In the genomic region with DNA sequence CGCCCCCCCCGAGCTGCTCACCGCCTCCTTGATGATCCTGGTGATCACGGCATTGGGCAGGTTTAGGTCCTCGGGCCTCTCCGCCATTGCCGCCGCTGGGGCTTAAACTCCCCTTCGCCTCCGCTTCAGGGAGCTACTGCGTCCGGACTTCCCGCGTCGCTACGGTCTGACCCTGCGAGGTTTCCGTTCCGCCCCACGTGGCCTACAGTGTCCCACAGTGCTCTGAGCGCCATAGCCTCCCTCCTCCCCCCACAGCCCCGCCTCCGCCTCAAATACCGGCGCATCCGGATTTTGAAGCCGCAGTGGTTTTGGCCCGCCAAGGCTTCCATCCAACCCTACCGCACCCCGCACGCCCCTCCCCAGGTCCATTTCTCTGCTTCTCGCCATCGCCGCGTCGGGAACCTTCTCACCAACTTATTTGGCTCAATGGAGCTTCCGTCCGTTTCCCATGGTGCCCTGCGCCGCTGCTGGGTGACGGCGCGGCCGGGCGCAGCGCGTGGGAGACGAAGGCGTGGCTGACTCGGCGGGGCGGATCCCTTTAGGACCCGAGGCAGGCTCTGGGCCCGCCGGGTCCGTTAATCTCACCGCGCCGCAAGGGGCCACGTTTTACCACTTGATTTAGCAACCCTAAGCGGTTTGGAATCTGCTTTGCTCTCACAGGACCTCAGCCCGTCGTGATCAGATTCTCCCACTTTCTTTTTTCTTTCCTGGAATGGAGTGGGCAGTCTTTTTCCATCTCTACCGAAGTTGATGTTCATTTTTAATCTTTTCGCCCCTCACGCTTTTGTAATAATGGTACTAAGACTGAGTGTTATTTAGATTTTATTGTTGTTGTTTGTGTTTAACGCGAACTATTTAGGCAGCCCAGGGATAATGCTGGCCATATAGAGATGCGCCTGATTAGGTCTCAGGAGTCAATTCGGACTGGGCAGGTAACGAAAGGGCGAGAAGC, we compare ENCODE assay signal across 8 cellular contexts. TPM values are rescaled to one million over a fixed set of nuclear protein-coding genes. Genes with fewer than 3 reads are reported as not detected.
DNase-seq lines count a peak whose midpoint lies in the region; ATAC-seq and TF ChIP-seq lines count a peak whose summit lies in the region.

A gene with protein sequence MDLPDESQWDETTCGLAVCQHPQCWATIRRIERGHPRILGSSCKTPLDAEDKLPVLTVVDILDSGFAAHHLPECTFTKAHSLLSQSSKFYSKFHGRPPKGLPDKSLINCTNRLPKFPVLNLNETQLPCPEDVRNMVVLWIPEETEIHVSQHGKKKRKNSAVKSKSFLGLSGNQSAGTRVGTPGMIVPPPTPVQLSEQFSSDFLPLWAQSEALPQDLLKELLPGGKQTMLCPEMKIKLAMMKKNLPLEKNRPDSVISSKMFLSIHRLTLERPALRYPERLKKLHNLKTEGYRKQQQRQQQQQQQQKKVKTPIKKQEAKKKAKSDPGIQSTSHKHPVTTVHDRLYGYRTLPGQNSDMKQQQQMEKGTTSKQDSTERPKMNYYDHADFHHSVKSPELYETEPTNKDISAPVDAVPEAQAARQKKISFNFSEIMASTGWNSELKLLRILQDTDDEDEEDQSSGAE (plus strand): TSS at position 541 of the 952 bp plus-strand sequence. CDS start 2,747 bp downstream, outside the sequence.
A gene with protein sequence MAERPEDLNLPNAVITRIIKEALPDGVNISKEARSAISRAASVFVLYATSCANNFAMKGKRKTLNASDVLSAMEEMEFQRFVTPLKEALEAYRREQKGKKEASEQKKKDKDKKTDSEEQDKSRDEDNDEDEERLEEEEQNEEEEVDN (minus strand): TSS at position 469 of the 952 bp plus-strand sequence. CDS start 382 bp downstream, at position 87.

- no peak for TF ChIP-seq CTCF in choroid plexus epithelial cell (conservative IDR thresholded peaks at IDR 0.05; ENCODE audit: low read depth, low read length)

- peak; percentile 93 for ATAC-seq in HG03432 (IDR thresholded peaks at IDR 0.05; ENCODE audit: unreplicated experiment)

- TF ChIP-seq POLR2A in GM19193 (IDR thresholded peaks at IDR 0.05; ENCODE audit: extremely low read depth, insufficient read depth, insufficient read length), result peak; percentile 78

- DNase-seq in Ammon's horn (ENCODE audit: low spot score) (peak; percentile 96), NCI-H460 (ENCODE audit: extremely low read depth, low read depth) (peak; percentile 94), choroid plexus epithelial cell (ENCODE audit: low read depth) (peak; percentile 98), kidney glomerular epithelial cell (lab: John Stamatoyannopoulos, UW) (peak; percentile 90)
- peak; percentile 92 to 95 for DNase-seq in activated CD4-positive, alpha-beta T cell treated with anti-CD3 and anti-CD28 coated beads for 24 hours (ENCODE audit: low read depth in 2 of 2)
- DNase-seq in stimulated activated CD4-positive, alpha-beta T cell treated with anti-CD3 and anti-CD28 coated beads, Interleukin-15, amount 100 ng/mL, for 48 hours (ENCODE audit: low read depth in 2 of 2), result peak; percentile 90 to 95

- peak within 1 kb of the TSS; percentile 95 for H3K4me3 ChIP-seq in choroid plexus epithelial cell (ENCODE audit: low read depth, low read length)

RNA-seq across cellular contexts. Expression of the first gene that starts in this region (rescaled TPM):
- total RNA-seq in NCI-H460 (2014; rRNA removed; shearing (Covaris generic)), result 0.40 and 0.87 TPM in 2 replicates
- 0.11 and 0.21 TPM in 2 replicates for polyA plus RNA-seq in NCI-H460 (2014; cell fraction: nucleus; rRNA removed)

RNA-seq across cellular contexts. Expression of the second gene that starts in this region (rescaled TPM):
- 109 and 127 TPM in 2 replicates for total RNA-seq in NCI-H460 (2014; rRNA removed; shearing (Covaris generic))
- polyA plus RNA-seq in NCI-H460 (2014; cell fraction: nucleus; rRNA removed), result 112 and 134 TPM in 2 replicates

Comparison
In these comparisons a context has a peak if more than half of its experiments do, and no peak if none do; other contexts are left out.
1. Peak in every context shown above with its lines: DNase-seq, ATAC-seq and H3K4me3 ChIP-seq.